ENCODE assay signal across 11 cellular contexts in genomic region chr7:455110-455928, GRCh38.
DNase-seq lines count a peak whose midpoint lies in the region; ATAC-seq and TF ChIP-seq lines count a peak whose summit lies in the region.
"Had no signal": no experiment of that assay in that cellular context is flagged by ENCODE, and none has a peak within 500 bp of the region (broad histone marks: within the 10 kb centered on the region; RNA-seq: fewer than 3 reads in every experiment).

No MANE protein-coding gene starts in this region.

- no peaks in the 10 kb centered on the region for H3K36me3 Mint-ChIP-seq in activated T-cell treated with anti-CD3 and anti-CD28 coated beads, Interleukin-2, amount 50 U/mL, for 24 hours (ENCODE audit: low read depth)
- H3K36me3 Mint-ChIP-seq: activated naive CD8-positive, alpha-beta T cell; WTC11 had no signal

- H3K4me3 ChIP-seq in heart right ventricle, result peak overlapping the region in 1 of 10 donors; percentile 8
- H3K4me3 ChIP-seq in thoracic aorta, result peak overlapping the region; percentile 4

- H3K4me1 ChIP-seq in heart right ventricle (peaks cover 6 to 31% (median 17%) of the 10 kb centered on the region in 9 donors), thoracic aorta (ENCODE audit: control insufficient read depth in 1 of 2, low read depth in 2 of 2) (peaks cover 17 to 34% of the 10 kb centered on the region in 2 donors)

- peak; percentile 21 for DNase-seq in NCI-H2029 (lab: John Stamatoyannopoulos, UW)
- DNase-seq in NCI-H2029 treated with DMSO at 0.1 percent for 48 hours (lab: John Stamatoyannopoulos, UW), result no peak
- DNase-seq in RPMI7951 (ENCODE audit: low read depth), result peak; percentile 84
- DNase-seq in heart right ventricle, result peak; percentile 72 to 79
- peak; percentile 39 for DNase-seq in thoracic aorta (ENCODE audit: low spot score)
- DNase-seq in activated T-cell treated with anti-CD3 and anti-CD28 coated beads, Interleukin-2, amount 50 U/mL, for 24 hours, result no peak
- DNase-seq in stimulated activated CD8-positive, alpha-beta memory T cell treated with anti-CD3 and anti-CD28 coated beads, Interleukin-4, amount 100 ng/mL, for 48 hours, result no peak
- no peak for DNase-seq in NCI-H446 treated with DMSO at 0.1 percent for 48 hours (lab: John Stamatoyannopoulos, UW)
- DNase-seq: NCI-H510A had no signal

- H3K27ac ChIP-seq in heart right ventricle, result peak overlapping the region in 1 of 10 donors; percentile 20
- H3K27ac ChIP-seq in thoracic aorta, result no peak overlapping the region

- H3K27me3 ChIP-seq in heart right ventricle, result peaks cover 0 to 44% (median 39%) of the 10 kb centered on the region in 7 donors
- H3K27me3 ChIP-seq in thoracic aorta (replicated peaks; ENCODE audit: insufficient read depth), result peaks cover 4% of the 10 kb centered on the region

- 29 to 32% methylated on average over 42 of the region's 42 CpGs for WGBS in heart right ventricle, 2 donors

- peaks cover 17% of the 10 kb centered on the region for H3K27me3 Mint-ChIP-seq in activated T-cell treated with anti-CD3 and anti-CD28 coated beads, Interleukin-2, amount 50 U/mL, for 24 hours
- H3K27me3 Mint-ChIP-seq: activated naive CD8-positive, alpha-beta T cell had no signal

- intact Hi-C loops in heart right ventricle (cut with DNase I), result no loop called here

- no peak for TF ChIP-seq CTCF in heart right ventricle (IDR thresholded peaks at IDR 0.05)
- TF ChIP-seq CTCF in thoracic aorta (IDR thresholded peaks at IDR 0.05), result no peak

- H3K9me3 Mint-ChIP-seq in activated T-cell treated with anti-CD3 and anti-CD28 coated beads, Interleukin-2, amount 50 U/mL, for 24 hours, result no peaks in the 10 kb centered on the region
- H3K9me3 Mint-ChIP-seq: WTC11 had no signal

- peaks cover 16% of the 10 kb centered on the region for H3K4me1 Mint-ChIP-seq in activated T-cell treated with anti-CD3 and anti-CD28 coated beads, Interleukin-2, amount 50 U/mL, for 24 hours (ENCODE audit: low read depth)

- H3K4me3 Mint-ChIP-seq in activated T-cell treated with anti-CD3 and anti-CD28 coated beads, Interleukin-2, amount 50 U/mL, for 24 hours, result no peak overlapping the region
- H3K4me3 Mint-ChIP-seq: activated naive CD8-positive, alpha-beta T cell; WTC11 had no signal

- H3K36me3 ChIP-seq in heart right ventricle, result no peaks in the 10 kb centered on the region
- no peaks in the 10 kb centered on the region for H3K36me3 ChIP-seq in thoracic aorta

- H3K27ac Mint-ChIP-seq in activated T-cell treated with anti-CD3 and anti-CD28 coated beads, Interleukin-2, amount 50 U/mL, for 24 hours, result no peak overlapping the region
- H3K27ac Mint-ChIP-seq: activated naive CD8-positive, alpha-beta T cell; WTC11 had no signal

- ATAC-seq in heart right ventricle (peak; percentile 33 to 61 (median 45)), thoracic aorta (ENCODE audit: insufficient number of reproducible peaks, low FRiP score, low read depth) (no peak)
- ATAC-seq: WTC11 had no signal

- H3K9me3 ChIP-seq in heart right ventricle, result no peaks in the 10 kb centered on the region
- H3K9me3 ChIP-seq in thoracic aorta, result no peaks in the 10 kb centered on the region

Comparison
In these comparisons a context has a peak if more than half of its experiments do, and no peak if none do; other contexts are left out.
1. DNase-seq: peak in NCI-H2029 (single experiment), RPMI7951 (single experiment), heart right ventricle (2 of 2) and thoracic aorta (single experiment); none in NCI-H2029 treated with DMSO at 0.1 percent for 48 hours (single experiment), activated T-cell treated with anti-CD3 and anti-CD28 coated beads, Interleukin-2, amount 50 U/mL, for 24 hours (single experiment), stimulated activated CD8-positive, alpha-beta memory T cell treated with anti-CD3 and anti-CD28 coated beads, Interleukin-4, amount 100 ng/mL, for 48 hours (single experiment) and NCI-H446 treated with DMSO at 0.1 percent for 48 hours (single experiment).